Comparison of ENCODE assay signal across 28 cellular contexts in genomic region chr10:86311176-86311575, GRCh38. TPM values are rescaled to one million over a fixed set of nuclear protein-coding genes. Genes with fewer than 3 reads are reported as not detected.
"Had no signal": no experiment of that assay in that cellular context is flagged by ENCODE, and none has a peak within 500 bp of the region (broad histone marks: within the 10 kb centered on the region; RNA-seq: fewer than 3 reads in every experiment).

No MANE protein-coding gene starts in this region.

- H3K27me3 ChIP-seq: MG63, Peyer's patch had no signal

- H3K27ac Mint-ChIP-seq: activated CD8-positive, alpha-beta T cell treated with anti-CD3 and anti-CD28 coated beads, Interleukin-2, amount 10 ng/mL, durations not matched to agents 7 days and 5 days; activated naive CD4-positive, alpha-beta T cell treated with anti-CD3 and anti-CD28 coated beads, Interleukin-2, amount 50 U/mL, for 72 hours; brain; T-helper 1 cell treated with Interleukin-12 subunit alpha and Interleukin-12 subunit beta and Interleukin-4 antibody, amounts not matched to agents 30 μg/mL and 1 μg/mL, for 36 hours; WTC11 had no signal

- DNase-seq: activated CD4-positive, alpha-beta T cell treated with anti-CD3 and anti-CD28 coated beads for 48 hours; activated CD4-positive, alpha-beta T cell treated with anti-CD3 and anti-CD28 coated beads, Interleukin-2, amount 50 U/mL, for 4 hours; activated CD4-positive, CD25-positive, alpha-beta regulatory T cell treated with anti-CD3 and anti-CD28 coated beads, Interleukin-2, amount 50 U/mL, for 72 hours; activated CD8-positive, alpha-beta memory T cell treated with anti-CD3 and anti-CD28 coated beads, Interleukin-2, amount 50 U/mL, for 48 hours; activated CD8-positive, alpha-beta T cell treated with anti-CD3 and anti-CD28 coated beads, Interleukin-2, amount 10 ng/mL, durations not matched to agents 7 days and 5 days; activated naive CD4-positive, alpha-beta T cell treated with Interleukin-2 at 50 U/mL for 16 hours; activated T-cell treated with anti-CD3 and anti-CD28 coated beads, Interleukin-2, amount 50 U/mL, for 1 hour; MG63; MV-4-11; NCI-H1092 treated with DMSO at 0.1 percent for 48 hours; NCI-H1417 treated with DMSO at 0.1 percent for 48 hours; NCI-H1694; NCI-H2029; NCI-H2107; NCI-H2171 treated with DMSO at 0.1 percent for 48 hours; NCI-H226; NCI-H526; NCI-H774; NK-92 treated with Interleukin-12 subunit alpha and Interleukin-12 subunit beta, amount 100 ng/mL, for 24 hours; Peyer's patch; SHP77 treated with DMSO at 0.1 percent for 48 hours; T-helper 9 cell had no signal

- H3K4me3 ChIP-seq: MG63, Peyer's patch had no signal

- H3K36me3 Mint-ChIP-seq: activated naive CD4-positive, alpha-beta T cell treated with anti-CD3 and anti-CD28 coated beads, Interleukin-2, amount 50 U/mL, for 72 hours; brain; WTC11 had no signal

- H3K4me3 Mint-ChIP-seq: activated CD8-positive, alpha-beta T cell treated with anti-CD3 and anti-CD28 coated beads, Interleukin-2, amount 10 ng/mL, durations not matched to agents 7 days and 5 days; brain; central memory CD8-positive, alpha-beta T cell; T-helper 1 cell treated with Interleukin-12 subunit alpha and Interleukin-12 subunit beta and Interleukin-4 antibody, amounts not matched to agents 30 μg/mL and 1 μg/mL, for 36 hours; WTC11 had no signal

- H3K4me1 Mint-ChIP-seq: central memory CD8-positive, alpha-beta T cell had no signal

- H3K9me3 Mint-ChIP-seq: activated naive CD4-positive, alpha-beta T cell treated with anti-CD3 and anti-CD28 coated beads, Interleukin-2, amount 50 U/mL, for 72 hours; brain; central memory CD8-positive, alpha-beta T cell; T-helper 1 cell treated with Interleukin-12 subunit alpha and Interleukin-12 subunit beta and Interleukin-4 antibody, amounts not matched to agents 30 μg/mL and 1 μg/mL, for 36 hours; WTC11 had no signal

- H3K4me1 ChIP-seq: Peyer's patch had no signal

- H3K27ac ChIP-seq: Peyer's patch, RWPE1 had no signal

- H3K9me3 ChIP-seq: MG63, Peyer's patch had no signal

- H3K36me3 ChIP-seq: MG63, Peyer's patch had no signal

RNA-seq across cellular contexts. Expression of gene GRID1, which starts 55.4 kb away (rescaled TPM):
- total RNA-seq: activated CD8-positive, alpha-beta T cell treated with anti-CD3 and anti-CD28 coated beads, Interleukin-2, amount 10 ng/mL, durations not matched to agents 7 days and 5 days; activated naive CD4-positive, alpha-beta T cell treated with anti-CD3 and anti-CD28 coated beads, Interleukin-2, amount 50 U/mL, for 72 hours had no signal
